Comparison of ENCODE assay signal across 10 cellular contexts in genomic region chr20:35312348-35312747, GRCh38. TPM values are rescaled to one million over a fixed set of nuclear protein-coding genes. Genes with fewer than 3 reads are reported as not detected.
A peak's percentile ranks its signal among the peaks of the same experiment; 100 is the strongest.
DNase-seq lines count a peak whose midpoint lies in the region; ATAC-seq and TF ChIP-seq lines count a peak whose summit lies in the region.
"Had no signal": no experiment of that assay in that cellular context is flagged by ENCODE, and none has a peak within 500 bp of the region (broad histone marks: within the 10 kb centered on the region; RNA-seq: fewer than 3 reads in every experiment).

No MANE protein-coding gene starts in this region.

- 0% methylated on average over 1 of the region's 1 CpG for WGBS in GM23248 (ENCODE audit: low coverage in 1 of 2, low lambda C conversion rate in 2 of 2, missing lambda C conversion rate in 2 of 2), 2 experiments

- H4K20me1 ChIP-seq in GM23248 (ENCODE audit: insufficient read depth): no peaks in the 10 kb centered on the region

- 0 out of 2 replicates have a peak overlapping the region, but pooled peaks have one; percentile 10 for H3K4me3 ChIP-seq in GM23248
- H3K4me3 ChIP-seq in NB4 (ENCODE audit: low read depth, low read length): no peak overlapping the region
- H3K4me3 ChIP-seq in mucosa of descending colon: no peak overlapping the region

- in situ Hi-C loops in GM23248 (cut with MboI): no loop called here

- H3K9me3 ChIP-seq in GM23248 (ENCODE audit: low read depth) (no peaks in the 10 kb centered on the region), mucosa of descending colon (no peaks in the 10 kb centered on the region)

- peaks cover 13% of the 10 kb centered on the region for H3K36me3 Mint-ChIP-seq in brain

- H3K27me3 ChIP-seq in GM23248 (replicated peaks; ENCODE audit: insufficient read depth): no peaks in the 10 kb centered on the region

- H3K36me3 ChIP-seq in GM23248 (ENCODE audit: low read depth) (no peaks in the 10 kb centered on the region), mucosa of descending colon (ENCODE audit: low read depth) (no peaks in the 10 kb centered on the region)

- H3K4me2 ChIP-seq in GM23248 (ENCODE audit: unreplicated experiment): peak overlapping the region; percentile 74

- H3K4me1 ChIP-seq in GM23248 (ENCODE audit: insufficient read depth) (peaks cover 73% of the 10 kb centered on the region), mucosa of descending colon (ENCODE audit: low read depth) (peaks cover under 1% of the 10 kb centered on the region)

- no peaks in the 10 kb centered on the region for H3K9me2 ChIP-seq in GM23248 (ENCODE audit: insufficient read depth)

- H3K9me3 Mint-ChIP-seq in brain: no peaks in the 10 kb centered on the region

- peak overlapping the region; percentile 50 for H3K9ac ChIP-seq in GM23248

- no peak for TF ChIP-seq CTCF in NB4 (IDR thresholded peaks at IDR 0.05; ENCODE audit: low read depth, low read length)
- no peak for TF ChIP-seq CTCF in brain (conservative IDR thresholded peaks at IDR 0.05)
- TF ChIP-seq CTCF in mucosa of descending colon (IDR thresholded peaks at IDR 0.05): no peak
- no peak for TF ChIP-seq CTCF in omental fat pad (IDR thresholded peaks at IDR 0.05)

- H3F3A ChIP-seq in GM23248 (ENCODE audit: insufficient read depth): peaks cover 64% of the 10 kb centered on the region

- TF ChIP-seq POLR2A in NB4 (IDR thresholded peaks at IDR 0.05; ENCODE audit: extremely low read depth, insufficient read length): no peak

- H3K27ac ChIP-seq in GM23248: peak overlapping the region; percentile 79
- no peak overlapping the region for H3K27ac ChIP-seq in substantia nigra (ENCODE audit: low read depth, low read length, poor library complexity, severe bottlenecking)

- H3K27ac Mint-ChIP-seq in brain: peak overlapping the region in 3 of 5 experiments; percentile 6 to 45 (median 21)

- no peaks in the 10 kb centered on the region for H3K79me2 ChIP-seq in GM23248 (ENCODE audit: insufficient read depth)

- no peak overlapping the region for H3K4me3 Mint-ChIP-seq in brain

- H3K27me3 Mint-ChIP-seq in brain: no peaks in the 10 kb centered on the region

- no peak overlapping the region for H2AFZ ChIP-seq in GM23248

- intact Hi-C loops in mucosa of descending colon (cut with DNase I, micrococcal nuclease): no loop called here

- peak; percentile 92 for DNase-seq in GM23248
- peak; percentile 77 for DNase-seq in NB4 (ENCODE audit: low read depth)
- no peak for DNase-seq in mucosa of descending colon
- DNase-seq in NAMALWA (ENCODE audit: low spot score): no peak
- no peak for DNase-seq in substantia nigra (lab: John Stamatoyannopoulos, UW)
- no peak for DNase-seq in omental fat pad (ENCODE audit: low spot score)
- DNase-seq: amygdala had no signal

- H3K4me1 Mint-ChIP-seq in brain: peaks cover 12% of the 10 kb centered on the region

- ATAC-seq in mucosa of descending colon (peak; percentile 39), omental fat pad (ENCODE audit: low FRiP score) (no peak)

RNA-seq across cellular contexts. Expression of gene FAM83C, which starts 20.1 kb away (rescaled TPM):
- total RNA-seq in GM23248 (2014; rRNA removed; shearing (Covaris generic)): not detected in 2 replicates
- polyA plus RNA-seq in GM23248 (2016; fragmentation: Nextera tagmentation; extraction: Ambion mirVana) (not detected in 2 replicates), brain (ENCODE audit: insufficient read depth, low read depth, low replicate concordance) (not detected)
- total RNA-seq in mucosa of descending colon (under 1 TPM in 2 of 3 donors, not detected in 1; 0.13 to 0.41 TPM), omental fat pad (under 1 TPM in 1 of 4 donors, not detected in 3; 0.09 TPM)
- total RNA-seq: mesenteric fat pad, OCI-LY7 had no signal

RNA-seq across cellular contexts. Expression of gene EIF6, which starts 27.8 kb away (rescaled TPM):
- total RNA-seq in GM23248 (2014; rRNA removed; shearing (Covaris generic)): 166 and 183 TPM in 2 replicates
- polyA plus RNA-seq in GM23248 (2016; fragmentation: Nextera tagmentation; extraction: Ambion mirVana) (245 and 247 TPM in 2 replicates), brain (ENCODE audit: insufficient read depth, low read depth, low replicate concordance) (226 TPM)
- total RNA-seq in mucosa of descending colon (100 to 1,000 TPM; 105 to 206 (median 182) TPM), omental fat pad (10 to 100 TPM; 63.7 to 89.4 (median 85.2) TPM)

RNA-seq across cellular contexts. Expression of gene MMP24OS, which starts 34.4 kb away (rescaled TPM):
- total RNA-seq in GM23248 (2014; rRNA removed; shearing (Covaris generic)): 26.8 and 30.0 TPM in 2 replicates
- polyA plus RNA-seq in GM23248 (2016; fragmentation: Nextera tagmentation; extraction: Ambion mirVana) (81.7 and 85.3 TPM in 2 replicates), brain (ENCODE audit: insufficient read depth, low read depth, low replicate concordance) (101 TPM)
- total RNA-seq in mucosa of descending colon (100 to 1,000 TPM in 2 of 3 donors, 10 to 100 TPM in 1; 90.9 to 156 (median 124) TPM), omental fat pad (10 to 100 TPM; 12.8 to 35.6 (median 23.7) TPM)

Comparison
In these comparisons a context has a peak if more than half of its experiments do, and no peak if none do; other contexts are left out.
1. DNase-seq: peak in GM23248 (single experiment) and NB4 (single experiment); none in mucosa of descending colon (0 of 3), NAMALWA (single experiment), substantia nigra (0 of 49) and omental fat pad (single experiment).